In the genomic region with DNA sequence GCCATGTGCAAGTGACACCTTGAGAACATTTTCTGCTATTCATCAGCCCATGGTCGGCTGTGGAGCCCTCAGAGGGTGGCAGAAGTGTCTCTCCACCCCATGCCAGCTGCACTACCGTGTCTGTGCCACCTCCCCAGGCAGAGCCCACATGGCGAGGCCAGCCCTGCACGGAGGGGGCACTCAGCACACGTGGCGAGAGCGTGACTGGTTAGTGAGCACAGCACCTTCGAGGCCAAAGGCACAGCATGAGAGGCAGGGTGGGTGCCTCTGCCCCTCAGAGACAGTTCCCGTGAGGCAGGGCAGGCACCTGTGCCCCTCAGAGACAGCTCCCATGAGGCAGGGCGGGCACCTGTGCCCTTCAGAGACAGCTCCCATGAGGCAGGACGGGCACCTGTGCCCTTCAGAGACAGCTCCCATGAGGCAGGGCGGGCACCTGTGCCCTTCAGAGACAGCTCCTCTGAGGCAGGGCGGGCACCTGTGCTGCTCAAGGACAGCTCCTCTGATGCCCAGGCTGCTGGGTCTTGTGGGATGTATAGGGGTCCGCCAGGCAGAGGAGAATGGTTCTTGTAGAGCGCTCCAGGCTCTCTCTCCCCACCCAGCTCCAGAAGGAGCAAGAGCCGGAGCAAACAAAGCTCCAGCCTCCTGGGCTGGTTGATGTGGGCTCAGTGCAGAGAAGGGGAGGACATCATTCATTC, we compare ENCODE assay signal across 12 cellular contexts.
"Had no signal": no experiment of that assay in that cellular context is flagged by ENCODE, and none has a peak within 500 bp of the region (broad histone marks: within the 10 kb centered on the region; RNA-seq: fewer than 3 reads in every experiment).

No MANE protein-coding gene starts in this region.

- DNase-seq: activated B cell treated with CpG ODN at 0.5 μM for 24 hours; activated CD4-positive, alpha-beta memory T cell treated with anti-CD3 and anti-CD28 coated beads, Interleukin-2, amount 10 ng/mL, durations not matched to agents 7 days and 5 days; activated CD4-positive, alpha-beta T cell treated with anti-CD3 and anti-CD28 coated beads for 4 hours; activated naive CD4-positive, alpha-beta T cell; activated naive CD8-positive, alpha-beta T cell treated with anti-CD3 and anti-CD28 coated beads for 36 hours; amygdala; mesenchymal stem cell; stimulated activated naive CD8-positive, alpha-beta T cell treated with anti-CD3 and anti-CD28 coated beads, Interleukin-15, Interleukin-2, amounts not matched to agents 100 U/mL and 50 U/mL, for 24 hours; tibial artery had no signal

- H3K9me3 Mint-ChIP-seq: activated B cell treated with CpG ODN at 0.5 μM for 24 hours; activated CD4-positive, alpha-beta memory T cell treated with anti-CD3 and anti-CD28 coated beads, Interleukin-2, amount 10 ng/mL, durations not matched to agents 7 days and 5 days; activated naive CD8-positive, alpha-beta T cell treated with anti-CD3 and anti-CD28 coated beads for 36 hours had no signal

- H3K4me3 Mint-ChIP-seq: activated B cell treated with CpG ODN at 0.5 μM for 24 hours; activated CD4-positive, alpha-beta memory T cell treated with anti-CD3 and anti-CD28 coated beads, Interleukin-2, amount 10 ng/mL, durations not matched to agents 7 days and 5 days; activated naive CD8-positive, alpha-beta T cell treated with anti-CD3 and anti-CD28 coated beads for 36 hours; naive thymus-derived CD8-positive, alpha-beta T cell had no signal

- H3K4me1 Mint-ChIP-seq: activated B cell treated with CpG ODN at 0.5 μM for 24 hours; activated CD4-positive, alpha-beta memory T cell treated with anti-CD3 and anti-CD28 coated beads, Interleukin-2, amount 10 ng/mL, durations not matched to agents 7 days and 5 days; naive thymus-derived CD8-positive, alpha-beta T cell had no signal

- H3K36me3 ChIP-seq: cardiac muscle cell, tibial artery, vagina had no signal

- H3K4me3 ChIP-seq: cardiac muscle cell, tibial artery, vagina had no signal

- ATAC-seq: naive thymus-derived CD8-positive, alpha-beta T cell; stimulated activated naive CD8-positive, alpha-beta T cell treated with anti-CD3 and anti-CD28 coated beads, Interleukin-15, Interleukin-2, amounts not matched to agents 100 U/mL and 50 U/mL, for 24 hours had no signal

- H3K27me3 ChIP-seq: cardiac muscle cell, vagina had no signal

- H3K4me1 ChIP-seq: tibial artery had no signal

- H3K9me3 ChIP-seq: tibial artery, vagina had no signal

- H3K27ac ChIP-seq: cardiac muscle cell, tibial artery, vagina had no signal

- H3K27me3 Mint-ChIP-seq: activated naive CD8-positive, alpha-beta T cell treated with anti-CD3 and anti-CD28 coated beads for 36 hours had no signal

- H3K27ac Mint-ChIP-seq: activated B cell treated with CpG ODN at 0.5 μM for 24 hours; activated CD4-positive, alpha-beta memory T cell treated with anti-CD3 and anti-CD28 coated beads, Interleukin-2, amount 10 ng/mL, durations not matched to agents 7 days and 5 days; activated naive CD8-positive, alpha-beta T cell treated with anti-CD3 and anti-CD28 coated beads for 36 hours; naive thymus-derived CD8-positive, alpha-beta T cell had no signal

- H3K36me3 Mint-ChIP-seq: activated naive CD8-positive, alpha-beta T cell treated with anti-CD3 and anti-CD28 coated beads for 36 hours; naive thymus-derived CD8-positive, alpha-beta T cell had no signal
